ENCODE assay signal across 11 cellular contexts in the genomic region with DNA sequence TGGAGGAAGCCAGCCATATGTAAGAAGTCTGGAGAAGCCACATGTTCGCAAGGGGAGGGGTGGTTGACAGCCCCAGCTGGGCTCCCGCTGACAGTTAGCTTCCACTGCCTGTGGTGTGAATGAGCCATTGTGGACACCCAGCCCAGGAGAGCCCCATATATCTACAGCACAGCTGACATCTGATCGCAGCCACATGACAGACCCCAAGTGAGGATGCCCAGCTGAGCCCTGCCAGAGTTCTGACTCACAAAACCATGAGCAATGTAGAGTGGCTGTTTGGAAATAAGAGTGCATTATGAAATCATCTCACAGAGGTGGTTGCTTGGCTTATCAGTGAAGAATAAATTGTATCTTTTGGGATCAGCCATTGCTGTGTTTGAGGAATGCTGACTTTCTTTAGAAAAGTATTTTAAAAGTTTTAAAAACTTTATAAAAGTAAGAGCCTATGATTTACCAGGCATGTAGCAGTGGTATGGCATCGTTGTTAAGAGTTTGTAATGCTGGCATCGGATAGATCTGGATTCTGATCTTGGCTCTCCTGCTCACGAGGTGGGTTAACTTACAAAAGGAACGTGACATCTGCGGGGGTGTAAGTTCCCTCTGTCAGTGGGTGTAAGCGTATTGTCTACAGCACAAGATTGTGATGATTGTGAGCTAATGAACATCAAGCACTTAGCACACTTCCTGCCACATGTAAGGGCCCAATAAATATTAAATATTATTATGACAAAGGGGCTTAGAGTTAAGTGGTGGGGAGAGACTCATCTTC. TPM values are rescaled to one million over a fixed set of nuclear protein-coding genes. Genes with fewer than 3 reads are reported as not detected.
DNase-seq lines count a peak whose midpoint lies in the region; ATAC-seq and TF ChIP-seq lines count a peak whose summit lies in the region.
"Had no signal": no experiment of that assay in that cellular context is flagged by ENCODE, and none has a peak within 500 bp of the region (broad histone marks: within the 10 kb centered on the region; RNA-seq: fewer than 3 reads in every experiment).

No MANE protein-coding gene starts in this region.

- peaks cover 11% of the 10 kb centered on the region for H3K27me3 Mint-ChIP-seq in HFFc6 (ENCODE audit: insufficient read depth)

- H3K27ac ChIP-seq in adrenal gland = no peak overlapping the region
- H3K27ac ChIP-seq: left ventricle myocardium inferior had no signal

- no peak for ATAC-seq in GM21367 (IDR thresholded peaks at IDR 0.05; ENCODE audit: unreplicated experiment)
- no peak for ATAC-seq in HG02938 (IDR thresholded peaks at IDR 0.05; ENCODE audit: unreplicated experiment)

- H3K36me3 Mint-ChIP-seq in HFFc6 (ENCODE audit: low read depth) = no peaks in the 10 kb centered on the region

- peaks cover 4% of the 10 kb centered on the region; the same call in 1 of the 2 replicates for H3K4me1 Mint-ChIP-seq in HFFc6 (ENCODE audit: low read depth)
- H3K4me1 Mint-ChIP-seq: activated B cell treated with CpG ODN at 0.5 μM for 24 hours had no signal

- H3K4me3 ChIP-seq in lower leg skin (ENCODE audit: low read depth, poor library complexity, severe bottlenecking) (no peak overlapping the region), adrenal gland (no peak overlapping the region)
- H3K4me3 ChIP-seq: left ventricle myocardium inferior had no signal

- no peak overlapping the region for H3K4me3 Mint-ChIP-seq in HFFc6
- H3K4me3 Mint-ChIP-seq: activated B cell treated with CpG ODN at 0.5 μM for 24 hours had no signal

- TF ChIP-seq CTCF in HFFc6 (IDR thresholded peaks at IDR 0.05) = no peak
- no peak for TF ChIP-seq CTCF in lower leg skin (IDR thresholded peaks at IDR 0.05)
- TF ChIP-seq CTCF in adrenal gland (IDR thresholded peaks at IDR 0.05) = no peak

- TF ChIP-seq POLR2A in lower leg skin (IDR thresholded peaks at IDR 0.05) = no peak
- no peak for TF ChIP-seq POLR2A in adrenal gland (IDR thresholded peaks at IDR 0.05)

- H3K36me3 ChIP-seq in adrenal gland (replicated peaks in 1 of 2) = no peaks in the 10 kb centered on the region
- H3K36me3 ChIP-seq: left ventricle myocardium inferior had no signal

- intact Hi-C loops in lower leg skin (cut with DNase I; ENCODE audit: low total_unique reads) = no loop called here
- intact Hi-C loops in adrenal gland (cut with DNase I) = no loop called here

- H3K4me1 ChIP-seq in adrenal gland (replicated peaks in 1 of 2) = no peaks in the 10 kb centered on the region

- no peaks in the 10 kb centered on the region for H3K9me3 ChIP-seq in adrenal gland (replicated peaks in 1 of 3)
- H3K9me3 ChIP-seq: left ventricle myocardium inferior had no signal

- H3K27me3 ChIP-seq in adrenal gland = peaks cover 4% of the 10 kb centered on the region

- 68 to 75% methylated on average over 9 of the region's 9 CpGs for WGBS in lower leg skin, 2 donors
- WGBS in adrenal gland, 4 donors = 77 to 83% (median 82%) methylated on average over 9 of the region's 9 CpGs

- DNase-seq in AG08396 (ENCODE audit: low spot score) (peak; percentile 54), HFFc6 (peak; percentile 37), brain pericyte (ENCODE audit: low read depth, low spot score) (peak; percentile 15), lower leg skin (ENCODE audit: low spot score in 2 of 2) (peak; percentile 63 to 88), adrenal gland (no peak)
- no peak for DNase-seq in stimulated activated CD4-positive, alpha-beta T cell treated with anti-CD3 and anti-CD28 coated beads, Interleukin-1b, Interleukin-23, amount 100 ng/mL, for 48 hours
- DNase-seq: activated B cell treated with CpG ODN at 0.5 μM for 24 hours, left ventricle myocardium inferior, right cardiac atrium had no signal

- no peak overlapping the region for H3K27ac Mint-ChIP-seq in HFFc6
- H3K27ac Mint-ChIP-seq: activated B cell treated with CpG ODN at 0.5 μM for 24 hours had no signal

- H3K9me3 Mint-ChIP-seq in HFFc6 = no peaks in the 10 kb centered on the region
- H3K9me3 Mint-ChIP-seq: activated B cell treated with CpG ODN at 0.5 μM for 24 hours had no signal

RNA-seq across cellular contexts. Expression of a gene that starts 24.1 kb away (rescaled TPM):
- total RNA-seq in HFFc6 (2021; fragmentation: NEBNext Ultra II Directional; extraction: Animal tissue kit (Norgen Biotek cat#: 25700)) = under 1 TPM in 1 of 6 experiments, not detected in 5; 0.26 TPM
- total RNA-seq in lower leg skin = 1 to 10 TPM in 2 of 4 donors, under 1 TPM in 2; 0.19 to 1.4 (median 1.1) TPM
- total RNA-seq in adrenal gland = 1 to 10 TPM in 3 of 8 donors, under 1 TPM in 2, not detected in 3; 0.53 to 3.6 (median 1.1) TPM
- 1 to 10 TPM in 2 of 3 donors, under 1 TPM in 1; 0.61 to 2.7 (median 1.6) TPM for polyA plus RNA-seq in adrenal gland
- total RNA-seq: activated B cell treated with CpG ODN at 0.5 μM for 24 hours had no signal

RNA-seq across cellular contexts. Expression of a gene that starts 24.2 kb away (rescaled TPM):
- 10 to 100 TPM; 17.5 to 24.0 (median 19.3) TPM for total RNA-seq in HFFc6 (2021; fragmentation: NEBNext Ultra II Directional; extraction: Animal tissue kit (Norgen Biotek cat#: 25700))
- total RNA-seq in lower leg skin (10 to 100 TPM; 19.5 to 25.3 (median 20.7) TPM), adrenal gland (10 to 100 TPM in 7 of 8 donors, 1 to 10 TPM in 1; 9.6 to 21.7 (median 17.1) TPM)
- polyA plus RNA-seq in adrenal gland = 10 to 100 TPM; 17.2 to 23.8 (median 22.4) TPM

RNA-seq across cellular contexts. Expression of a gene that starts 59.3 kb away (rescaled TPM):
- total RNA-seq in HFFc6 (2021; fragmentation: NEBNext Ultra II Directional; extraction: Animal tissue kit (Norgen Biotek cat#: 25700)) = 100 to 1,000 TPM in 1 of 6 experiments, 10 to 100 TPM in 5; 87.3 to 108 (median 93.2) TPM
- total RNA-seq in lower leg skin (10 to 100 TPM; 27.2 to 38.4 (median 33.1) TPM), adrenal gland (10 to 100 TPM; 19.4 to 75.7 (median 49.4) TPM)
- 100 to 1,000 TPM in 2 of 3 donors, 10 to 100 TPM in 1; 95.3 to 124 (median 115) TPM for polyA plus RNA-seq in adrenal gland

Comparison
In these comparisons a context has a peak if more than half of its experiments do, and no peak if none do; other contexts are left out.
1. DNase-seq: peak in AG08396 (single experiment), HFFc6 (single experiment), brain pericyte (single experiment) and lower leg skin (2 of 2); none in adrenal gland (0 of 7) and stimulated activated CD4-positive, alpha-beta T cell treated with anti-CD3 and anti-CD28 coated beads, Interleukin-1b, Interleukin-23, amount 100 ng/mL, for 48 hours (single experiment).